ENCODE assay signal across 9 cellular contexts in the genomic region with DNA sequence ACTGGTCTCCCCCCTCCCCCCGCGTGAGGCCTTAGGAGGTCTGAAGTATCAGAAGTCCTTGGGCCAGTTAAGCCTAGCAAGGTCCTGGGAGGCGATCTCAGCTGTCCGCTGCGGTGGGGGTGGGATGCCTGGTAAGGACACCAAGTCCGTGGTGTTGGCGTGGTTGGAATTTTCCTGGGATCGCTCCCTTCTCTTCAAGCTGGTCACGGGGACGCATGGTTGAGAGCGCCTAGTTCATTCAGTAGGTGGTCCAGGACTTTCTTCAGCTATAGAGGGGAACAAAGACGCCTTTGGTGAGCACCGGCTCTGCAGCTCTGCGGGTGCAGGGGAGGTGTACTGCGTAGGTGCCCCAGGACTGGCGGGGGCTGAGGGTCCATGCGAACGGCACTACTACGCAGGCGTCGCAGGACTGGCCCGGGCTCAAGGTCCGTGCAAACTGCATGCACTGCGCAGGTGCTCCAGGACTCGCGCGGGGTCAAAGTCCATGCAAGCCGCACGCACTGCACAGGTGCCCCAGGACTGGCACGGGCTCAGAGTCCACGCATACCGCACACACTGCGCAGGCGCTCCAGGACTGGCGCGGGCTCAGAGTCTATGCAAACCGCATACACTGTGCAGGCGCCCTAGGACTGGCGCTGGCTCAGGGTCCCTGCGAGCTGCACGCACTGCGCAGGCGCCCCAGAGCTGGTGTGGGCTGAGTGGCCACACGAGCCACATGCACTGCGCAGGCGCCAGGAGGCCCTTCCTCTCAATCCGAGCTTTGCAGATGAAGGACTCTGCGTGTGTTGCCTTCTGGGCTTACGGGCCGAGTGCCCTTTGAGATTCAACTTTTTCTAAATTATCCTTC. TPM values are rescaled to one million over a fixed set of nuclear protein-coding genes. Genes with fewer than 3 reads are reported as not detected.
A peak's percentile ranks its signal among the peaks of the same experiment; 100 is the strongest.
DNase-seq lines count a peak whose midpoint lies in the region; ATAC-seq, FAIRE-seq and TF ChIP-seq lines count a peak whose summit lies in the region.
"Had no signal": no experiment of that assay in that cellular context is flagged by ENCODE, and none has a peak within 500 bp of the region (broad histone marks: within the 10 kb centered on the region; RNA-seq: fewer than 3 reads in every experiment).

No MANE protein-coding gene starts in this region.

- DNase-seq in DMS53 (lab: John Stamatoyannopoulos, UW) (peak; percentile 4), DMS53 treated with DMSO at 0.1 percent for 48 hours (lab: John Stamatoyannopoulos, UW; ENCODE audit: unreplicated experiment) (no peak), RCC 7860 (ENCODE audit: low spot score) (peak; percentile 49), globus pallidus (ENCODE audit: low spot score) (peak; percentile 89), progenitor cell of endocrine pancreas (ENCODE audit: low spot score, unreplicated experiment) (no peak), ureter (ENCODE audit: low spot score) (peak; percentile 73)
- DNase-seq in activated naive CD4-positive, alpha-beta T cell treated with anti-CD3 and anti-CD28 coated beads for 36 hours: peak; percentile 60

- no peak for TF ChIP-seq CTCF in progenitor cell of endocrine pancreas (IDR thresholded peaks at IDR 0.05; ENCODE audit: unreplicated experiment)

- no peaks in the 10 kb centered on the region for H3K27me3 Mint-ChIP-seq in activated naive CD4-positive, alpha-beta T cell treated with anti-CD3 and anti-CD28 coated beads for 36 hours (ENCODE audit: low read depth)
- no peaks in the 10 kb centered on the region for H3K27me3 Mint-ChIP-seq in progenitor cell of endocrine pancreas

- H3K36me3 Mint-ChIP-seq in activated naive CD4-positive, alpha-beta T cell treated with anti-CD3 and anti-CD28 coated beads for 36 hours (ENCODE audit: low read depth): peaks cover 5% of the 10 kb centered on the region
- peaks cover 2% of the 10 kb centered on the region for H3K36me3 Mint-ChIP-seq in progenitor cell of endocrine pancreas (ENCODE audit: insufficient read depth)

- H3K4me1 Mint-ChIP-seq in activated naive CD4-positive, alpha-beta T cell treated with anti-CD3 and anti-CD28 coated beads for 36 hours (ENCODE audit: low read depth): peaks cover 47% of the 10 kb centered on the region
- H3K4me1 Mint-ChIP-seq in progenitor cell of endocrine pancreas (ENCODE audit: low read depth): peaks cover 20% of the 10 kb centered on the region

- peak overlapping the region; percentile 18 for H3K27ac Mint-ChIP-seq in activated naive CD4-positive, alpha-beta T cell treated with anti-CD3 and anti-CD28 coated beads for 36 hours
- H3K27ac Mint-ChIP-seq in progenitor cell of endocrine pancreas: peak overlapping the region; percentile 78

- CTCF ChIA-PET in activated naive CD4-positive, alpha-beta T cell treated with anti-CD3 and anti-CD28 coated beads for 36 hours (lab: Charles Lee): no interaction called here

- no peak for FAIRE-seq in RCC 7860 (lab: Jason Lieb, UNC)
- FAIRE-seq: A204.1 had no signal

- no peaks in the 10 kb centered on the region for H3K9me3 Mint-ChIP-seq in activated naive CD4-positive, alpha-beta T cell treated with anti-CD3 and anti-CD28 coated beads for 36 hours
- H3K9me3 Mint-ChIP-seq in progenitor cell of endocrine pancreas (ENCODE audit: low read depth): no peaks in the 10 kb centered on the region

- peak overlapping the region; percentile 63 for H3K4me3 Mint-ChIP-seq in activated naive CD4-positive, alpha-beta T cell treated with anti-CD3 and anti-CD28 coated beads for 36 hours
- no peak overlapping the region for H3K4me3 Mint-ChIP-seq in progenitor cell of endocrine pancreas (ENCODE audit: low read depth)

- intact Hi-C loops in activated naive CD4-positive, alpha-beta T cell treated with anti-CD3 and anti-CD28 coated beads for 36 hours (cut with micrococcal nuclease): loop anchor here (5.0 to 10.0 kb wide), 6 partner anchors 243 to 878 kb away; no protein-coding TSS in a partner anchor

- no peak for ATAC-seq in GM19455 (IDR thresholded peaks at IDR 0.05; ENCODE audit: unreplicated experiment)

RNA-seq across cellular contexts. Expression of gene HMGN1, which starts 36.6 kb away (rescaled TPM):
- 100 to 1,000 TPM; 527 to 529 TPM for total RNA-seq in activated naive CD4-positive, alpha-beta T cell treated with anti-CD3 and anti-CD28 coated beads for 36 hours
- 596 and 597 TPM in 2 replicates for total RNA-seq in progenitor cell of endocrine pancreas
- 225 TPM for total RNA-seq in ureter

Comparison
In these comparisons a context has a peak if more than half of its experiments do, and no peak if none do; other contexts are left out.
1. DNase-seq: peak in DMS53 (single experiment), RCC 7860 (single experiment), activated naive CD4-positive, alpha-beta T cell treated with anti-CD3 and anti-CD28 coated beads for 36 hours (single experiment), globus pallidus (single experiment) and ureter (single experiment); none in DMS53 treated with DMSO at 0.1 percent for 48 hours (single experiment) and progenitor cell of endocrine pancreas (single experiment).